Comparison of ENCODE assay signal across 1 cellular context in the genomic region with DNA sequence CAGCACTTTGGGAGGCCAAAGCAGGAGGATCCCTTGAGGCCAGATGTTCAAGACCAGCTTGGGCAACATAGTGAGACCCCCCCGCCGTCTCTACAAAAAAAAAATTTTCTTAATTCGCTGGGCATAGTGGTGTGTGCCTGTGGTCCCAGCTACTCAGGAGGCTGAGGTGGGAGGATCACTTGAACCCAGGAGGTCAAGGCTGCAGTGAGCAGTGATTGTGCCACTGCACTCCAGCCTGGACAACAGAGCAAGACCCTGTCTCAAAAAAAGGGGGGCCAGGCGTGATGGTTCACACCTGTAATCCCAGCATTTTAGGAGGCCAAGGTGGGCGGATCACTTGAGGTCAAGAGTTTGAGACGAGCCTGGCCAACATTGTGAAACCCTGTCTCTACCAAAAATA. TPM values are rescaled to one million over a fixed set of nuclear protein-coding genes. Genes with fewer than 3 reads are reported as not detected.
"Had no signal": no experiment of that assay in that cellular context is flagged by ENCODE, and none has a peak within 500 bp of the region (broad histone marks: within the 10 kb centered on the region; RNA-seq: fewer than 3 reads in every experiment).

No MANE protein-coding gene starts in this region.

RNA-seq across cellular contexts. Expression of gene FAM222A, which starts 19.0 kb away (rescaled TPM):
- total RNA-seq: bronchial epithelial cell had no signal
